ENCODE assay signal across 8 cellular contexts in the genomic region with DNA sequence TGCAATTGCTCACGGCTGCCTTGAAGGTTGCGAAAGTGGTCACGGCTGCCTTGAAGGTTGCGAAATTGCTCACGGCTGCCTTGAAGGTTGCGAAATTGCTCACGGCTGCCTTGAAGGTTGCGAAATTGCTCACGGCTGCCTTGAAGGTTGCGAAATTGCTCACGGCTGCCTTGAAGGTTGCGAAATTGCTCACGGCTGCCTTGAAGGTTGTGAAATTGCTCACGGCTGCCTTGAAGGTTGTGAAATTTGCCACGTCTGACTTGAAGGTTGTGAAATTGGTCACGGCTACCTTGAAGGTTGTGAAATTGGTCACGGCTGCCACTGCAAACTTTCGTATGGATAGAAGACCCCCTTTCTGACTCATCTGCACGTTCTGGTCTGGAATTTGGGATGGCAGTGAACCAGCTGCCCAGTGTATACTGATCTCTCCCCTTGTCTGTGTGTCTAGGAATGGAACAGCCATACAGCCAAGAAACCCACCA.
A peak's percentile ranks its signal among the peaks of the same experiment; 100 is the strongest.
DNase-seq lines count a peak whose midpoint lies in the region; ATAC-seq and TF ChIP-seq lines count a peak whose summit lies in the region.
"Not testable (repeated sequence)": the region's sequence is repeated elsewhere in the genome, so short reads cannot be mapped to it uniquely, and the experiment has no call there.

No MANE protein-coding gene starts in this region.

- H3K4me3 ChIP-seq in CD8-positive, alpha-beta T cell (ENCODE audit: low read depth, low read length), result not testable (repeated sequence)

- not testable (repeated sequence) for H3K9me3 ChIP-seq in CD8-positive, alpha-beta T cell (ENCODE audit: low read length)

- H3K4me1 Mint-ChIP-seq in CD8-positive, alpha-beta T cell (ENCODE audit: low read depth); activated naive CD8-positive, alpha-beta T cell (ENCODE audit: low read depth): not testable (repeated sequence)
- H3K4me1 Mint-ChIP-seq in natural killer cell treated with Interleukin-12 subunit alpha and Interleukin-12 subunit beta and Interleukin-15 and Interleukin-18, amount 100 ng/mL, for 72 hours (ENCODE audit: low read depth in 2 of 2), result peaks cover 6 to 10% of the 10 kb centered on the region in 2 donors

- H3K27me3 ChIP-seq in CD8-positive, alpha-beta T cell (ENCODE audit: insufficient read depth, low read length), result not testable (repeated sequence)

- not testable (repeated sequence) for H3K4me3 Mint-ChIP-seq in CD8-positive, alpha-beta T cell; activated naive CD8-positive, alpha-beta T cell; natural killer cell treated with Interleukin-12 subunit alpha and Interleukin-12 subunit beta and Interleukin-15 and Interleukin-18, amount 100 ng/mL, for 72 hours

- not testable (repeated sequence) for H3K27ac ChIP-seq in CD8-positive, alpha-beta T cell (ENCODE audit: low read depth, low read length)

- not testable (repeated sequence) for TF ChIP-seq CTCF in CD8-positive, alpha-beta T cell (IDR thresholded peaks at IDR 0.05); GM20000 (IDR thresholded peaks at IDR 0.05; ENCODE audit: extremely low read depth, missing control alignments)

- intact Hi-C loops in CD8-positive, alpha-beta T cell (cut with DNase I, micrococcal nuclease), result not testable (repeated sequence)

- H3K9me3 Mint-ChIP-seq in CD8-positive, alpha-beta T cell, result peaks cover 18% of the 10 kb centered on the region
- peaks cover 11% of the 10 kb centered on the region for H3K9me3 Mint-ChIP-seq in activated naive CD8-positive, alpha-beta T cell (ENCODE audit: low read depth)
- H3K9me3 Mint-ChIP-seq in natural killer cell treated with Interleukin-12 subunit alpha and Interleukin-12 subunit beta and Interleukin-15 and Interleukin-18, amount 100 ng/mL, for 72 hours, result not testable (repeated sequence)

- not testable (repeated sequence) for H3K36me3 ChIP-seq in CD8-positive, alpha-beta T cell (ENCODE audit: insufficient read depth, low read length)

- POLR2A ChIA-PET in CD8-positive, alpha-beta T cell (lab: Charles Lee), result not testable (repeated sequence)

- H3K36me3 Mint-ChIP-seq in CD8-positive, alpha-beta T cell; natural killer cell treated with Interleukin-12 subunit alpha and Interleukin-12 subunit beta and Interleukin-15 and Interleukin-18, amount 100 ng/mL, for 72 hours: not testable (repeated sequence)
- peaks cover 20% of the 10 kb centered on the region for H3K36me3 Mint-ChIP-seq in activated naive CD8-positive, alpha-beta T cell

- CTCF ChIA-PET in CD8-positive, alpha-beta T cell (lab: Charles Lee), result not testable (repeated sequence)

- H3K27me3 Mint-ChIP-seq in CD8-positive, alpha-beta T cell (ENCODE audit: low read depth); activated naive CD8-positive, alpha-beta T cell; natural killer cell treated with Interleukin-12 subunit alpha and Interleukin-12 subunit beta and Interleukin-15 and Interleukin-18, amount 100 ng/mL, for 72 hours: not testable (repeated sequence)

- not testable (repeated sequence) for DNase-seq in CD8-positive, alpha-beta T cell; natural killer cell treated with Interleukin-12 subunit alpha and Interleukin-12 subunit beta and Interleukin-15 and Interleukin-18, amount 100 ng/mL, for 72 hours (ENCODE audit: low spot score)
- DNase-seq in GM20000 (ENCODE audit: low spot score) (peak; percentile 17), LoVo (ENCODE audit: low spot score) (peak; percentile 27), RPMI7951 (ENCODE audit: low read depth) (peak; percentile 55)
- DNase-seq in activated CD8-positive, alpha-beta memory T cell treated with anti-CD3 and anti-CD28 coated beads for 24 hours, result peak; percentile 17
- DNase-seq in stimulated activated naive CD4-positive, alpha-beta T cell treated with Interleukin-2 at 50 U/mL for 16 hours (lab: John Stamatoyannopoulos, UW), result peak; percentile 28

- not testable (repeated sequence) for ATAC-seq in CD8-positive, alpha-beta T cell
- ATAC-seq in natural killer cell treated with Interleukin-12 subunit alpha and Interleukin-12 subunit beta and Interleukin-15 and Interleukin-18, amount 100 ng/mL, for 72 hours, result peak in 1 of 2 donors; percentile 65

- not testable (repeated sequence) for H3K4me1 ChIP-seq in CD8-positive, alpha-beta T cell (ENCODE audit: insufficient read depth, low read length)

- H3K27ac Mint-ChIP-seq in CD8-positive, alpha-beta T cell, result peak overlapping the region; percentile 37
- H3K27ac Mint-ChIP-seq in activated naive CD8-positive, alpha-beta T cell, result peak overlapping the region; percentile 10
- peak overlapping the region; percentile 62 to 81 for H3K27ac Mint-ChIP-seq in natural killer cell treated with Interleukin-12 subunit alpha and Interleukin-12 subunit beta and Interleukin-15 and Interleukin-18, amount 100 ng/mL, for 72 hours

Comparison
In these comparisons a context has a peak if more than half of its experiments do, and no peak if none do; other contexts are left out.
1. H3K27ac Mint-ChIP-seq: peak in every context shown above with its lines; median percentile 72 in natural killer cell treated with Interleukin-12 subunit alpha and Interleukin-12 subunit beta and Interleukin-15 and Interleukin-18, amount 100 ng/mL, for 72 hours; 37 in CD8-positive, alpha-beta T cell; 10 in activated naive CD8-positive, alpha-beta T cell.